ENCODE assay signal across 19 cellular contexts in the genomic region with DNA sequence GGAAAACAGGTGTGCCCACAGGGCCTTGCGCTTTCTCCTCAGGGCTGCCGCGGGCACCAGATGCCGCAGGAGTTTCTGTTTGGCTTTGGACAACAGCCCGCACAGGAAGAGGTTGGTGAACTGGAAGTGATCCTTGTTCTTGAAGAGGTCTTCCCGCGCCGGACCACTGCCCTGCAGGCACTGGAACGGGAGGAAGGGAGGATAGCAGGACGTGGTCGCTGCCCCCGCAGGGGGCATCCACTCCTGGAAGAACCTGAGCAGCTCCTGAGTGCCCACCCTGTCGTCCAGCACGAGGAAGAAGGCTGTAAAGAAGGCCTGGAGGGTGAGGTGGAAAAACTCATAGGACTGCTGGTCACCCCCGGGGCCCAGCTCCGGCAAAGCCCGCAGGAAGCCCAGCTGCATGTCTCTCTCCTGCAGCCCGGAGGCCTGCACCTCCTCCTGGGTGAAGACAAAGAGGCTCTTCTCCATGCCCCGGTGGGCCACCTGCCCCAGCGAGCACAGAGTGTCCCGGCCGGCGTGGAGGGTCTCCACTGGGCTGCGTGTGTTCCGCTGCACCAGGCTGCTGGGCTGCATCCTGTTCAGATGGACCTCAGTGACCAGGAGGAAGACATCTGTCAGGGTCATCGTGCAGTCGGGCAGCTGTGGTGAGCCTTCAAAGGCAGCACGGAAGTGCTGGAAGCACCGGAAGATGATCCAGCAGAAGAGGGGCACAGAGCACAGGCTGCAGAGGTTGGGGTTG. TPM values are rescaled to one million over a fixed set of nuclear protein-coding genes. Genes with fewer than 3 reads are reported as not detected.
DNase-seq lines count a peak whose midpoint lies in the region; ATAC-seq and TF ChIP-seq lines count a peak whose summit lies in the region.
"Had no signal": no experiment of that assay in that cellular context is flagged by ENCODE, and none has a peak within 500 bp of the region (broad histone marks: within the 10 kb centered on the region; RNA-seq: fewer than 3 reads in every experiment).

No MANE protein-coding gene starts in this region.

- no peak overlapping the region for H3K27ac Mint-ChIP-seq in activated CD8-positive, alpha-beta T cell treated with anti-CD3 and anti-CD28 coated beads for 36 hours
- H3K27ac Mint-ChIP-seq: CD4-positive, alpha-beta T cell had no signal

- TF ChIP-seq CTCF in C4-2B (conservative IDR thresholded peaks at IDR 0.05): no peak
- no peak for TF ChIP-seq CTCF in activated CD8-positive, alpha-beta T cell treated with anti-CD3 and anti-CD28 coated beads for 36 hours (IDR thresholded peaks at IDR 0.05)

- H3K9me3 Mint-ChIP-seq in activated CD8-positive, alpha-beta T cell treated with anti-CD3 and anti-CD28 coated beads for 36 hours: no peaks in the 10 kb centered on the region
- H3K9me3 Mint-ChIP-seq: CD4-positive, alpha-beta T cell had no signal

- POLR2A ChIA-PET in activated CD8-positive, alpha-beta T cell treated with anti-CD3 and anti-CD28 coated beads for 36 hours (lab: Charles Lee): no interaction called here

- intact Hi-C loops in activated CD8-positive, alpha-beta T cell treated with anti-CD3 and anti-CD28 coated beads for 36 hours (cut with micrococcal nuclease): no loop called here

- DNase-seq in dermis microvascular lymphatic vessel endothelial cell (ENCODE audit: low read depth in 2 of 2): peak; percentile 82 to 95
- DNase-seq in left kidney (ENCODE audit: low read depth, low spot score): peak; percentile 17
- DNase-seq in lung microvascular endothelial cell (ENCODE audit: low read depth in 2 of 2): peak; percentile 19 to 94
- DNase-seq in DMS53 treated with DMSO at 0.1 percent for 48 hours (lab: John Stamatoyannopoulos, UW; ENCODE audit: unreplicated experiment): no peak
- no peak for DNase-seq in activated CD8-positive, alpha-beta T cell treated with anti-CD3 and anti-CD28 coated beads for 36 hours
- DNase-seq: CD4-positive, alpha-beta T cell; DMS53; Karpas-422; NCI-H1092; NCI-H1417 treated with DMSO at 0.1 percent for 48 hours; NCI-H1694 treated with DMSO at 0.1 percent for 48 hours; NCI-H2081 treated with DMSO at 0.1 percent for 48 hours; NCI-H2171 treated with DMSO at 0.1 percent for 48 hours; NCI-H524 treated with DMSO at 0.1 percent for 48 hours; NCI-H774; PC-3 had no signal

- ATAC-seq in HG03457 (IDR thresholded peaks at IDR 0.05; ENCODE audit: unreplicated experiment): no peak
- no peak for ATAC-seq in activated CD8-positive, alpha-beta T cell treated with anti-CD3 and anti-CD28 coated beads for 36 hours
- ATAC-seq: PC-3 had no signal

- H3K4me3 Mint-ChIP-seq in activated CD8-positive, alpha-beta T cell treated with anti-CD3 and anti-CD28 coated beads for 36 hours: no peak overlapping the region
- H3K4me3 Mint-ChIP-seq: CD4-positive, alpha-beta T cell had no signal

- CTCF ChIA-PET in activated CD8-positive, alpha-beta T cell treated with anti-CD3 and anti-CD28 coated beads for 36 hours (lab: Charles Lee): no interaction called here

- peaks cover 6% of the 10 kb centered on the region for H3K36me3 Mint-ChIP-seq in activated CD8-positive, alpha-beta T cell treated with anti-CD3 and anti-CD28 coated beads for 36 hours (ENCODE audit: low read depth)

- H3K27me3 Mint-ChIP-seq in activated CD8-positive, alpha-beta T cell treated with anti-CD3 and anti-CD28 coated beads for 36 hours: no peaks in the 10 kb centered on the region
- H3K27me3 Mint-ChIP-seq: CD4-positive, alpha-beta T cell had no signal

- peak overlapping the region; percentile 70 for H3K27ac ChIP-seq in C4-2B
- H3K27ac ChIP-seq: BLaER1 had no signal

- H3K4me1 Mint-ChIP-seq in activated CD8-positive, alpha-beta T cell treated with anti-CD3 and anti-CD28 coated beads for 36 hours (ENCODE audit: low read depth): no peaks in the 10 kb centered on the region

RNA-seq across cellular contexts. Expression of gene NOD1, which starts 26.9 kb away (rescaled TPM):
- 18.5 and 30.0 TPM in 2 replicates for total RNA-seq in dermis microvascular lymphatic vessel endothelial cell
- 17.9 and 22.8 TPM in 2 replicates for total RNA-seq in lung microvascular endothelial cell
- total RNA-seq in activated CD8-positive, alpha-beta T cell treated with anti-CD3 and anti-CD28 coated beads for 36 hours: 10 to 100 TPM; 11.5 to 12.5 TPM

RNA-seq across cellular contexts. Expression of gene GGCT, which starts 52.9 kb away (rescaled TPM):
- 21.0 and 33.4 TPM in 2 replicates for total RNA-seq in dermis microvascular lymphatic vessel endothelial cell
- total RNA-seq in lung microvascular endothelial cell: 22.2 and 26.2 TPM in 2 replicates
- 10 to 100 TPM; 78.6 to 78.7 TPM for total RNA-seq in activated CD8-positive, alpha-beta T cell treated with anti-CD3 and anti-CD28 coated beads for 36 hours

Comparison
In these comparisons a context has a peak if more than half of its experiments do, and no peak if none do; other contexts are left out.
1. DNase-seq: peak in dermis microvascular lymphatic vessel endothelial cell (2 of 2), left kidney (single experiment) and lung microvascular endothelial cell (2 of 2); none in DMS53 treated with DMSO at 0.1 percent for 48 hours (single experiment) and activated CD8-positive, alpha-beta T cell treated with anti-CD3 and anti-CD28 coated beads for 36 hours (single experiment).